Comparison of ENCODE assay signal across 10 cellular contexts in genomic region chr3:163306405-163306804, GRCh38.
"Had no signal": no experiment of that assay in that cellular context is flagged by ENCODE, and none has a peak within 500 bp of the region (broad histone marks: within the 10 kb centered on the region; RNA-seq: fewer than 3 reads in every experiment).

No MANE protein-coding gene starts in this region.

- H3K4me3 ChIP-seq: GM23248, GM23338, HAP-1 had no signal

- H3K27ac ChIP-seq: GM23248 had no signal

- H3K9ac ChIP-seq: GM23248 had no signal

- ATAC-seq: GM23338 had no signal

- H3K36me3 ChIP-seq: HAP-1 had no signal

- FAIRE-seq: H1, H54 had no signal

- H3K4me2 ChIP-seq: GM23338 had no signal

- H3K9me3 ChIP-seq: HAP-1 had no signal

- H3K4me1 ChIP-seq: HAP-1 had no signal

- DNase-seq: GM23248, GOT3, H7, H9, HCEC 1CT, HFFc6 had no signal

- H2AFZ ChIP-seq: GM23248, GM23338 had no signal
